Comparison of ENCODE assay signal across 12 cellular contexts in the genomic region with DNA sequence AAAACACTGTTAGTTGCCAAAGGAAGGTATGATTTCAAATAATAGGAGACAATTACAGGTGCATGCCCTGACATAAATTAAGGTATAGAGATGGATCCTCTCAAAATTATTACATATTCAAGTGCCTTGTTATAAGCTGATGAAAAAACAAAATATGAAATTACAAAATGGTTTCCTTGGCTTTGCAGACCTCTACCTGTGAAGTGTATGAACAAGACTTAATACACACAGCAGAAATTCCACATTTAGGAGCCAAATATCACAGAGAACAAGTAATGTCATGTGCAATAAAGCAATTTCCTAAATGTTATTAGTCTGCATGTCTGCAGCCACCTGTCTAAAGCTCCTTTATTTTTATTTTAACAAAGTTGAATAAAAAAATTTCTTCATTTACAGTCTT.
DNase-seq lines count a peak whose midpoint lies in the region; ATAC-seq, FAIRE-seq and TF ChIP-seq lines count a peak whose summit lies in the region.
"Had no signal": no experiment of that assay in that cellular context is flagged by ENCODE, and none has a peak within 500 bp of the region (broad histone marks: within the 10 kb centered on the region; RNA-seq: fewer than 3 reads in every experiment).

No MANE protein-coding gene starts in this region.

- H3K4me2 ChIP-seq in MM.1S (ENCODE audit: low read depth, low read length), result no peak overlapping the region

- H4K20me1 ChIP-seq in MM.1S (ENCODE audit: insufficient read depth, low read length), result no peaks in the 10 kb centered on the region

- H3F3A ChIP-seq in MM.1S (ENCODE audit: insufficient read depth, low read length), result no peaks in the 10 kb centered on the region

- no peaks in the 10 kb centered on the region for H3K79me2 ChIP-seq in MM.1S (ENCODE audit: low read length)

- no peak for DNase-seq in GM10266 (ENCODE audit: extremely low spot score)
- DNase-seq in RWPE2 (ENCODE audit: low spot score), result no peak
- no peak for DNase-seq in small intestine
- no peak for DNase-seq in MM.1S
- DNase-seq in activated naive CD4-positive, alpha-beta T cell (lab: John Stamatoyannopoulos, UW), result no peak
- DNase-seq: activated CD8-positive, alpha-beta memory T cell treated with anti-CD3 and anti-CD28 coated beads, Interleukin-2, amount 50 U/mL, for 4 hours; left ventricle myocardium superior; tibial artery had no signal

- H3K4me1 ChIP-seq in RWPE2 (ENCODE audit: insufficient read depth, poor library complexity, severe bottlenecking), result peaks cover 17% of the 10 kb centered on the region
- no peaks in the 10 kb centered on the region for H3K4me1 ChIP-seq in small intestine (ENCODE audit: control insufficient read depth in 2 of 2, insufficient read depth in 1 of 2, low read depth in 1 of 2, low read length in 1 of 2)
- no peaks in the 10 kb centered on the region for H3K4me1 ChIP-seq in MM.1S (ENCODE audit: low read length)
- H3K4me1 ChIP-seq: tibial artery had no signal

- no peak overlapping the region for H3K27ac ChIP-seq in RWPE2 (ENCODE audit: poor library complexity, severe bottlenecking)
- H3K27ac ChIP-seq in small intestine (ENCODE audit: low read depth in 1 of 2, low read length in 1 of 2), result no peak overlapping the region
- no peak overlapping the region for H3K27ac ChIP-seq in MM.1S (ENCODE audit: low read length)
- H3K27ac ChIP-seq: coronary artery, tibial artery had no signal

- ATAC-seq in GM21390 (IDR thresholded peaks at IDR 0.05; ENCODE audit: unreplicated experiment) (peak; percentile 21), RWPE2 (ENCODE audit: low read depth) (peak; percentile 44; the same call in 1 of the 3 replicates), GM19023 (IDR thresholded peaks at IDR 0.05; ENCODE audit: unreplicated experiment) (no peak)

- no peak overlapping the region for H2AFZ ChIP-seq in MM.1S (ENCODE audit: low read length)

- H3K27me3 ChIP-seq in RWPE2 (ENCODE audit: insufficient read depth, poor library complexity, severe bottlenecking) (no peaks in the 10 kb centered on the region), small intestine (ENCODE audit: control insufficient read depth in 2 of 2, insufficient read depth in 2 of 2, low read length in 2 of 2) (no peaks in the 10 kb centered on the region), MM.1S (replicated peaks; ENCODE audit: insufficient read depth, low read length) (no peaks in the 10 kb centered on the region)
- H3K27me3 ChIP-seq: tibial artery had no signal

- H3K36me3 ChIP-seq in RWPE2 (ENCODE audit: low read depth), result peaks cover 3% of the 10 kb centered on the region; the same call in 1 of the 2 replicates
- no peaks in the 10 kb centered on the region for H3K36me3 ChIP-seq in small intestine (ENCODE audit: control insufficient read depth in 2 of 2, insufficient read depth in 2 of 2, low read length in 2 of 2)
- no peaks in the 10 kb centered on the region for H3K36me3 ChIP-seq in MM.1S (replicated peaks; ENCODE audit: insufficient read depth, low read length)
- H3K36me3 ChIP-seq: tibial artery had no signal

- H3K9me3 ChIP-seq in RWPE2 (ENCODE audit: severe bottlenecking) (no peaks in the 10 kb centered on the region), small intestine (ENCODE audit: control insufficient read depth, low read depth) (no peaks in the 10 kb centered on the region), MM.1S (replicated peaks; ENCODE audit: insufficient read depth, low read length) (no peaks in the 10 kb centered on the region)
- H3K9me3 ChIP-seq: tibial artery had no signal

- peak; percentile 55 for FAIRE-seq in small intestine (lab: Jason Lieb, UNC)
- FAIRE-seq: bronchial epithelial cell had no signal

- no peaks in the 10 kb centered on the region for H3K9me2 ChIP-seq in MM.1S (replicated peaks; ENCODE audit: insufficient read depth, low read length)

- H3K9ac ChIP-seq in MM.1S (ENCODE audit: low read length), result no peak overlapping the region

- peak; percentile 11 for TF ChIP-seq CTCF in GM10266 (IDR thresholded peaks at IDR 0.05; ENCODE audit: control insufficient read depth, insufficient read depth, low read depth, missing control alignments)
- no peak for TF ChIP-seq CTCF in RWPE2 (IDR thresholded peaks at IDR 0.05; ENCODE audit: poor library complexity, severe bottlenecking)
- no peak for TF ChIP-seq CTCF in MM.1S (IDR thresholded peaks at IDR 0.05; ENCODE audit: low read length)

- no peak overlapping the region for H3K4me3 ChIP-seq in RWPE2 (ENCODE audit: severe bottlenecking)
- H3K4me3 ChIP-seq in small intestine (ENCODE audit: low read depth in 1 of 2, low read length in 2 of 2), result no peak overlapping the region
- H3K4me3 ChIP-seq in MM.1S (ENCODE audit: low read length), result no peak overlapping the region
- H3K4me3 ChIP-seq: coronary artery, tibial artery had no signal
